In genomic region chr17:76831316-76831715, GRCh38 we compare ENCODE assay signal across 19 cellular contexts. TPM values are rescaled to one million over a fixed set of nuclear protein-coding genes. Genes with fewer than 3 reads are reported as not detected.
"Had no signal": no experiment of that assay in that cellular context is flagged by ENCODE, and none has a peak within 500 bp of the region (broad histone marks: within the 10 kb centered on the region; RNA-seq: fewer than 3 reads in every experiment).

No MANE protein-coding gene starts in this region.

- DNase-seq: activated CD4-positive, alpha-beta T cell treated with anti-CD3 and anti-CD28 coated beads for 4 hours; activated CD4-positive, alpha-beta T cell treated with anti-CD3 and anti-CD28 coated beads, Interleukin-2, amount 50 U/mL, for 4 hours; activated naive CD4-positive, alpha-beta T cell; activated T-cell treated with anti-CD3 and anti-CD28 coated beads for 4 hours; activated T-cell treated with anti-CD3 and anti-CD28 coated beads, Interleukin-2, amount 50 U/mL, for 72 hours; central memory CD4-positive, alpha-beta T cell; colonic mucosa; effector CD8-positive, alpha-beta T cell; gastrocnemius medialis; hippocampal formation; left colon; mesenchymal stem cell; naive thymus-derived CD8-positive, alpha-beta T cell; occipital lobe; right cardiac atrium; stimulated activated CD4-positive, alpha-beta T cell treated with anti-CD3 and anti-CD28 coated beads, Interleukin-15, amount 100 ng/mL, for 24 hours; stimulated activated CD4-positive, alpha-beta T cell treated with anti-CD3 and anti-CD28 coated beads, Interleukin-2, amount 100 ng/mL, for 24 hours; stimulated activated naive CD4-positive, alpha-beta T cell had no signal

- ATAC-seq: activated naive CD4-positive, alpha-beta T cell treated with anti-CD3 and anti-CD28 coated beads, Interleukin-2, amount 50 U/mL, for 72 hours; activated T-cell treated with anti-CD3 and anti-CD28 coated beads, Interleukin-2, amount 50 U/mL, for 72 hours; gastrocnemius medialis; left colon; naive thymus-derived CD8-positive, alpha-beta T cell; right cardiac atrium had no signal

RNA-seq across cellular contexts. Expression of gene MGAT5B, which starts 36.9 kb away (rescaled TPM):
- total RNA-seq: gastrocnemius medialis had no signal
